1 cellular context compared by ENCODE assay signal in genomic region chr2:190343500-190344274, GRCh38.
TF ChIP-seq lines count a peak whose summit lies in the region.

Gene INPP1 (plus strand): TSS chr2:190343589. CDS start chr2:190360103, 16,514 bp downstream.

TF ChIP-seq in HepG2, 621 proteins besides CTCF, POLR2A, EP300 and RAD21 (continued from another document and continues in another):
- TF ChIP-seq THAP9 (CRISPR knock-in tag; IDR thresholded peaks at IDR 0.05; ENCODE audit: borderline replicate concordance) (no peak; the same call in 1 of the 2 replicates), SAFB2 (CRISPR knock-in tag; IDR thresholded peaks at IDR 0.05; ENCODE audit: borderline replicate concordance, low read depth) (peak; percentile 80), RFX1 (IDR thresholded peaks at IDR 0.05) (no peak), SMYD3 (CRISPR knock-in tag; IDR thresholded peaks at IDR 0.05) (peak; percentile 89; the same call in 1 of the 2 replicates), ZNF552 (CRISPR knock-in tag; IDR thresholded peaks at IDR 0.05; ENCODE audit: borderline replicate concordance) (peak; percentile 95; the same call in 1 of the 2 replicates), GATA4 (IDR thresholded peaks at IDR 0.05; ENCODE audit: borderline replicate concordance, low read depth) (no peak), HNRNPK (IDR thresholded peaks at IDR 0.05; ENCODE audit: low read depth, low read length, poor library complexity, severe bottlenecking) (peak; percentile 52), ZNF777 (CRISPR knock-in tag; IDR thresholded peaks at IDR 0.05) (peak; percentile 87), MIER2 (CRISPR knock-in tag; IDR thresholded peaks at IDR 0.05) (no peak), TFDP2 (CRISPR knock-in tag; IDR thresholded peaks at IDR 0.05) (peak; percentile 70), ZNF766 (CRISPR knock-in tag; IDR thresholded peaks at IDR 0.05; ENCODE audit: borderline replicate concordance) (peak; percentile 65; the same call in 1 of the 2 replicates), PCBP1 (IDR thresholded peaks at IDR 0.05; ENCODE audit: borderline replicate concordance, low read depth, low read length) (no peak), ZNF740 (CRISPR knock-in tag; IDR thresholded peaks at IDR 0.05) (no peak), MLX (CRISPR knock-in tag; IDR thresholded peaks at IDR 0.05) (peak; percentile 26; the same call in 1 of the 2 replicates), ZNF704 (CRISPR knock-in tag; IDR thresholded peaks at IDR 0.05; ENCODE audit: borderline replicate concordance) (peak; percentile 89), ATRX (CRISPR knock-in tag; IDR thresholded peaks at IDR 0.05; ENCODE audit: borderline replicate concordance) (no peak), ZNF446 (CRISPR knock-in tag; IDR thresholded peaks at IDR 0.05) (peak; percentile 92; the same call in 1 of the 2 replicates), ZNF616 (CRISPR knock-in tag; IDR thresholded peaks at IDR 0.05; ENCODE audit: low read depth) (peak; percentile 93), ZNF780A (CRISPR knock-in tag; IDR thresholded peaks at IDR 0.05) (peak; percentile 84; the same call in 1 of the 2 replicates), TEF (CRISPR knock-in tag; IDR thresholded peaks at IDR 0.05) (0 out of 2 replicates have a peak, but pooled peaks have one; percentile 50), JUNB (CRISPR knock-in tag; IDR thresholded peaks at IDR 0.05; ENCODE audit: borderline replicate concordance) (peak; percentile 72), MAFF (IDR thresholded peaks at IDR 0.05; ENCODE audit: low read depth, low read length) (no peak), JDP2 (CRISPR knock-in tag; IDR thresholded peaks at IDR 0.05; ENCODE audit: borderline replicate concordance) (peak; percentile 65; the same call in 1 of the 2 replicates), STAG1 (CRISPR knock-in tag; IDR thresholded peaks at IDR 0.05) (no peak), DPF2 (CRISPR knock-in tag; IDR thresholded peaks at IDR 0.05; ENCODE audit: borderline replicate concordance, low read depth) (0 out of 2 replicates have a peak, but pooled peaks have one; percentile 47), ATF1 (CRISPR knock-in tag; IDR thresholded peaks at IDR 0.05) (no peak), MAFG (CRISPR knock-in tag; IDR thresholded peaks at IDR 0.05) (no peak; the same call in 1 of the 2 replicates), SNAPC2 (CRISPR knock-in tag; IDR thresholded peaks at IDR 0.05) (peak; percentile 77; the same call in 1 of the 2 replicates), ZNF781 (CRISPR knock-in tag; IDR thresholded peaks at IDR 0.05; ENCODE audit: borderline replicate concordance, not compliant biosample characterization) (peak; percentile 19), ZBTB8A (CRISPR knock-in tag; IDR thresholded peaks at IDR 0.05; ENCODE audit: borderline replicate concordance, low read depth) (no peak; the same call in 1 of the 2 replicates), KLF11 (CRISPR knock-in tag; IDR thresholded peaks at IDR 0.05) (peak; percentile 73; the same call in 1 of the 2 replicates), SRSF4 (IDR thresholded peaks at IDR 0.05; ENCODE audit: low read depth, low read length, poor library complexity, severe bottlenecking) (no peak), ZNF724P (CRISPR knock-in tag; IDR thresholded peaks at IDR 0.05; ENCODE audit: borderline replicate concordance) (peak; percentile 88; the same call in 1 of the 2 replicates), CHD2 (IDR thresholded peaks at IDR 0.05; ENCODE audit: low read depth, low read length) (no peak), SNAI1 (CRISPR knock-in tag; IDR thresholded peaks at IDR 0.05; ENCODE audit: borderline replicate concordance) (no peak; the same call in 1 of the 2 replicates), BORCS8-MEF2B (CRISPR knock-in tag; IDR thresholded peaks at IDR 0.05) (peak; percentile 96), ZNF512B (CRISPR knock-in tag; IDR thresholded peaks at IDR 0.05; ENCODE audit: borderline replicate concordance) (no peak), ZNF160 (CRISPR knock-in tag; IDR thresholded peaks at IDR 0.05) (peak; percentile 84), RBM22 (optimal IDR thresholded peaks at IDR 0.05; ENCODE audit: low read length) (no peak)
- TF ChIP-seq, protein P1, sequence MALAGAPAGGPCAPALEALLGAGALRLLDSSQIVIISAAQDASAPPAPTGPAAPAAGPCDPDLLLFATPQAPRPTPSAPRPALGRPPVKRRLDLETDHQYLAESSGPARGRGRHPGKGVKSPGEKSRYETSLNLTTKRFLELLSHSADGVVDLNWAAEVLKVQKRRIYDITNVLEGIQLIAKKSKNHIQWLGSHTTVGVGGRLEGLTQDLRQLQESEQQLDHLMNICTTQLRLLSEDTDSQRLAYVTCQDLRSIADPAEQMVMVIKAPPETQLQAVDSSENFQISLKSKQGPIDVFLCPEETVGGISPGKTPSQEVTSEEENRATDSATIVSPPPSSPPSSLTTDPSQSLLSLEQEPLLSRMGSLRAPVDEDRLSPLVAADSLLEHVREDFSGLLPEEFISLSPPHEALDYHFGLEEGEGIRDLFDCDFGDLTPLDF (CRISPR knock-in tag; IDR thresholded peaks at IDR 0.05): 0 out of 2 replicates have a peak, but pooled peaks have one; percentile 20
- TF ChIP-seq, protein P2, sequence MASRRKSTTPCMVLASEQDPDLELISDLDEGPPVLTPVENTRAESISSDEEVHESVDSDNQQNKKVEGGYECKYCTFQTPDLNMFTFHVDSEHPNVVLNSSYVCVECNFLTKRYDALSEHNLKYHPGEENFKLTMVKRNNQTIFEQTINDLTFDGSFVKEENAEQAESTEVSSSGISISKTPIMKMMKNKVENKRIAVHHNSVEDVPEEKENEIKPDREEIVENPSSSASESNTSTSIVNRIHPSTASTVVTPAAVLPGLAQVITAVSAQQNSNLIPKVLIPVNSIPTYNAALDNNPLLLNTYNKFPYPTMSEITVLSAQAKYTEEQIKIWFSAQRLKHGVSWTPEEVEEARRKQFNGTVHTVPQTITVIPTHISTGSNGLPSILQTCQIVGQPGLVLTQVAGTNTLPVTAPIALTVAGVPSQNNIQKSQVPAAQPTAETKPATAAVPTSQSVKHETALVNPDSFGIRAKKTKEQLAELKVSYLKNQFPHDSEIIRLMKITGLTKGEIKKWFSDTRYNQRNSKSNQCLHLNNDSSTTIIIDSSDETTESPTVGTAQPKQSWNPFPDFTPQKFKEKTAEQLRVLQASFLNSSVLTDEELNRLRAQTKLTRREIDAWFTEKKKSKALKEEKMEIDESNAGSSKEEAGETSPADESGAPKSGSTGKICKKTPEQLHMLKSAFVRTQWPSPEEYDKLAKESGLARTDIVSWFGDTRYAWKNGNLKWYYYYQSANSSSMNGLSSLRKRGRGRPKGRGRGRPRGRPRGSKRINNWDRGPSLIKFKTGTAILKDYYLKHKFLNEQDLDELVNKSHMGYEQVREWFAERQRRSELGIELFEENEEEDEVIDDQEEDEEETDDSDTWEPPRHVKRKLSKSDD (CRISPR knock-in tag; IDR thresholded peaks at IDR 0.05; ENCODE audit: low read depth): peak; percentile 90; the same call in 1 of the 2 replicates
- TF ChIP-seq, protein P3, sequence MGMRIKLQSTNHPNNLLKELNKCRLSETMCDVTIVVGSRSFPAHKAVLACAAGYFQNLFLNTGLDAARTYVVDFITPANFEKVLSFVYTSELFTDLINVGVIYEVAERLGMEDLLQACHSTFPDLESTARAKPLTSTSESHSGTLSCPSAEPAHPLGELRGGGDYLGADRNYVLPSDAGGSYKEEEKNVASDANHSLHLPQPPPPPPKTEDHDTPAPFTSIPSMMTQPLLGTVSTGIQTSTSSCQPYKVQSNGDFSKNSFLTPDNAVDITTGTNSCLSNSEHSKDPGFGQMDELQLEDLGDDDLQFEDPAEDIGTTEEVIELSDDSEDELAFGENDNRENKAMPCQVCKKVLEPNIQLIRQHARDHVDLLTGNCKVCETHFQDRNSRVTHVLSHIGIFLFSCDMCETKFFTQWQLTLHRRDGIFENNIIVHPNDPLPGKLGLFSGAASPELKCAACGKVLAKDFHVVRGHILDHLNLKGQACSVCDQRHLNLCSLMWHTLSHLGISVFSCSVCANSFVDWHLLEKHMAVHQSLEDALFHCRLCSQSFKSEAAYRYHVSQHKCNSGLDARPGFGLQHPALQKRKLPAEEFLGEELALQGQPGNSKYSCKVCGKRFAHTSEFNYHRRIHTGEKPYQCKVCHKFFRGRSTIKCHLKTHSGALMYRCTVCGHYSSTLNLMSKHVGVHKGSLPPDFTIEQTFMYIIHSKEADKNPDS (CRISPR knock-in tag; IDR thresholded peaks at IDR 0.05): 0 out of 2 replicates have a peak, but pooled peaks have one; percentile 68
- TF ChIP-seq, protein P4, sequence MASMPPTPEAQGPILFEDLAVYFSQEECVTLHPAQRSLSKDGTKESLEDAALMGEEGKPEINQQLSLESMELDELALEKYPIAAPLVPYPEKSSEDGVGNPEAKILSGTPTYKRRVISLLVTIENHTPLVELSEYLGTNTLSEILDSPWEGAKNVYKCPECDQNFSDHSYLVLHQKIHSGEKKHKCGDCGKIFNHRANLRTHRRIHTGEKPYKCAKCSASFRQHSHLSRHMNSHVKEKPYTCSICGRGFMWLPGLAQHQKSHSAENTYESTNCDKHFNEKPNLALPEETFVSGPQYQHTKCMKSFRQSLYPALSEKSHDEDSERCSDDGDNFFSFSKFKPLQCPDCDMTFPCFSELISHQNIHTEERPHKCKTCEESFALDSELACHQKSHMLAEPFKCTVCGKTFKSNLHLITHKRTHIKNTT (CRISPR knock-in tag; IDR thresholded peaks at IDR 0.05): no peak
- TF ChIP-seq, protein P5, sequence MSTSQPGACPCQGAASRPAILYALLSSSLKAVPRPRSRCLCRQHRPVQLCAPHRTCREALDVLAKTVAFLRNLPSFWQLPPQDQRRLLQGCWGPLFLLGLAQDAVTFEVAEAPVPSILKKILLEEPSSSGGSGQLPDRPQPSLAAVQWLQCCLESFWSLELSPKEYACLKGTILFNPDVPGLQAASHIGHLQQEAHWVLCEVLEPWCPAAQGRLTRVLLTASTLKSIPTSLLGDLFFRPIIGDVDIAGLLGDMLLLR (CRISPR knock-in tag; IDR thresholded peaks at IDR 0.05): peak; percentile 92; the same call in 1 of the 2 replicates
